In genomic region chr1:55284856-55285255, GRCh38 we compare ENCODE assay signal across 9 cellular contexts.
DNase-seq lines count a peak whose midpoint lies in the region; ATAC-seq, FAIRE-seq and TF ChIP-seq lines count a peak whose summit lies in the region.
"Had no signal": no experiment of that assay in that cellular context is flagged by ENCODE, and none has a peak within 500 bp of the region (broad histone marks: within the 10 kb centered on the region; RNA-seq: fewer than 3 reads in every experiment).

No MANE protein-coding gene starts in this region.

- H3K9me3 ChIP-seq in HEK293 (ENCODE audit: control insufficient read depth, insufficient read depth, low read depth, low read length), result no peaks in the 10 kb centered on the region
- H3K9me3 ChIP-seq in ovary, result no peaks in the 10 kb centered on the region
- H3K9me3 ChIP-seq: SJSA1 had no signal

- CTCF ChIA-PET in HEK293 (lab: Yijun Ruan, JAX), result interaction anchor here (0.6 to 9.5 kb wide), 23 partner anchors 18 to 1536 kb away, joined by 3 to 109 read pairs (median 4); no protein-coding TSS in a partner anchor

- intact Hi-C loops in ovary (cut with DNase I), result loop anchor here (2.0 to 10.0 kb wide), 5 partner anchors 1297 to 1422 kb away; no protein-coding TSS in a partner anchor

- ATAC-seq in GM18907 (IDR thresholded peaks at IDR 0.05; ENCODE audit: unreplicated experiment), result no peak
- no peak for ATAC-seq in HG03108 (IDR thresholded peaks at IDR 0.05; ENCODE audit: unreplicated experiment)

- peak; percentile 18 for FAIRE-seq in RCC 7860 (lab: Jason Lieb, UNC)

- H3K27ac ChIP-seq in HEK293 (ENCODE audit: extremely low read depth, low read depth, low read length), result no peak overlapping the region
- no peak overlapping the region for H3K27ac ChIP-seq in ovary
- H3K27ac ChIP-seq: SJSA1 had no signal

- no peak for TF ChIP-seq POLR2A in ovary (IDR thresholded peaks at IDR 0.05)

- 9 to 24% (median 14%) methylated on average over 4 of the region's 4 CpGs for WGBS in ovary, 3 donors

- H3K4me1 ChIP-seq in HEK293 (ENCODE audit: control insufficient read depth, insufficient read depth, low read length) (no peaks in the 10 kb centered on the region), ovary (ENCODE audit: insufficient read depth) (peaks cover 2% of the 10 kb centered on the region)

- peak; percentile 46 for DNase-seq in Caki2 (ENCODE audit: low read depth)
- DNase-seq in RCC 7860 (ENCODE audit: low spot score), result no peak
- peak; percentile 65 for DNase-seq in fibroblast of mammary gland (ENCODE audit: low read depth)
- DNase-seq in ovary, result peak in 4 of 5 donors; percentile 25 to 61 (median 42)
- no peak for DNase-seq in activated CD4-positive, alpha-beta T cell treated with anti-CD3 and anti-CD28 coated beads, Interleukin-2, amount 50 U/mL, for 4 hours

- no peak for TF ChIP-seq EP300 in ovary (IDR thresholded peaks at IDR 0.05)

- no peak overlapping the region for H3K4me3 ChIP-seq in HEK293 (ENCODE audit: low read depth, low read length)
- H3K4me3 ChIP-seq in fibroblast of mammary gland (ENCODE audit: control insufficient read depth, low read depth, low read length), result no peak overlapping the region
- H3K4me3 ChIP-seq in ovary, result no peak overlapping the region
- H3K4me3 ChIP-seq: SJSA1 had no signal

- no peaks in the 10 kb centered on the region for H3K27me3 ChIP-seq in ovary
- H3K27me3 ChIP-seq: SJSA1 had no signal

- TF ChIP-seq CTCF in HEK293 (tag by site-specific recombination; IDR thresholded peaks at IDR 0.05) (peak; percentile 45; the same call in 1 of the 2 replicates), fibroblast of mammary gland (conservative IDR thresholded peaks at IDR 0.05; ENCODE audit: control insufficient read depth, insufficient read depth, low read depth, low read length) (peak; percentile 69), ovary (IDR thresholded peaks at IDR 0.05) (peak in 2 of 3 donors; percentile 53 to 64)

- POLR2A ChIA-PET in HEK293 (lab: Yijun Ruan, JAX), result no interaction called here

- in situ Hi-C loops in Caki2 (cut with HindIII; ENCODE audit: low pct_unique_long_range_greater_than_20kb, low sequenced_read_pairs), result no loop called here

- H3K36me3 ChIP-seq in HEK293 (ENCODE audit: control insufficient read depth in 2 of 2, insufficient read depth in 1 of 2, low read length in 2 of 2), result no peaks in the 10 kb centered on the region
- H3K36me3 ChIP-seq in ovary, result no peaks in the 10 kb centered on the region
- H3K36me3 ChIP-seq: SJSA1 had no signal

TF ChIP-seq in HEK293, 187 proteins besides CTCF, POLR2A, EP300 and RAD21:
- TF ChIP-seq ZNF777 (tag by site-specific recombination; IDR thresholded peaks at IDR 0.05; ENCODE audit: borderline replicate concordance) (no peak), ZNF2 (tag by site-specific recombination; IDR thresholded peaks at IDR 0.05) (peak; percentile 50; the same call in 1 of the 2 replicates), ZNF654 (tag by site-specific recombination; IDR thresholded peaks at IDR 0.05; ENCODE audit: low read depth) (peak; percentile 87)
- TF ChIP-seq, protein P1, sequence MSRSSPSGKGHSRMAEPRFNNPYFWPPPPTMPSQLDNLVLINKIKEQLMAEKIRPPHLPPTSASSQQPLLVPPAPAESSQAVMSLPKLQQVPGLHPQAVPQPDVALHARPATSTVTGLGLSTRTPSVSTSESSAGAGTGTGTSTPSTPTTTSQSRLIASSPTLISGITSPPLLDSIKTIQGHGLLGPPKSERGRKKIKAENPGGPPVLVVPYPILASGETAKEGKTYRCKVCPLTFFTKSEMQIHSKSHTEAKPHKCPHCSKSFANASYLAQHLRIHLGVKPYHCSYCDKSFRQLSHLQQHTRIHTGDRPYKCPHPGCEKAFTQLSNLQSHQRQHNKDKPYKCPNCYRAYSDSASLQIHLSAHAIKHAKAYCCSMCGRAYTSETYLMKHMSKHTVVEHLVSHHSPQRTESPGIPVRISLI (tag by site-specific recombination; IDR thresholded peaks at IDR 0.05), result peak; percentile 98

Comparison
In these comparisons a context has a peak if more than half of its experiments do, and no peak if none do; other contexts are left out.
1. DNase-seq: peak in Caki2 (single experiment), fibroblast of mammary gland (single experiment) and ovary (4 of 5); none in RCC 7860 (single experiment) and activated CD4-positive, alpha-beta T cell treated with anti-CD3 and anti-CD28 coated beads, Interleukin-2, amount 50 U/mL, for 4 hours (0 of 2).
2. Peak in every context shown above with its lines, with median percentiles within 50 percentile points of each other: CTCF ChIP-seq.